17 cellular contexts compared by ENCODE assay signal in genomic region chr18:2091937-2092336, GRCh38.
"Had no signal": no experiment of that assay in that cellular context is flagged by ENCODE, and none has a peak within 500 bp of the region (broad histone marks: within the 10 kb centered on the region; RNA-seq: fewer than 3 reads in every experiment).

No MANE protein-coding gene starts in this region.

- DNase-seq: heart left ventricle; hippocampal formation; islet precursor cell; occipital lobe; pancreas; right lobe of liver; stimulated activated CD4-positive, alpha-beta T cell treated with anti-CD3 and anti-CD28 coated beads, Interleukin-4, amount 100 ng/mL, for 1 hour; stimulated activated CD8-positive, alpha-beta memory T cell treated with anti-CD3 and anti-CD28 coated beads, Interleukin-4, amount 100 ng/mL, for 48 hours; upper lobe of right lung had no signal

- H3K9ac ChIP-seq: neural progenitor cell had no signal

- FAIRE-seq: pancreas had no signal

- H3K4me3 ChIP-seq: heart left ventricle, neural progenitor cell, pancreas, prostate gland, right lobe of liver, tibial nerve, upper lobe of right lung had no signal

- H3K4me1 Mint-ChIP-seq: stimulated activated effector memory CD8-positive, alpha-beta T cell treated with anti-CD3 and anti-CD28 coated beads, Interleukin-12 subunit alpha, Interleukin-12 subunit beta, amount 100 ng/mL, for 72 hours had no signal

- H3K27me3 ChIP-seq: heart left ventricle, neural progenitor cell, pancreas, right lobe of liver, tibial nerve, upper lobe of right lung had no signal

- H3K9me3 Mint-ChIP-seq: mesothelial cell of epicardium; natural killer cell treated with Interleukin-12 subunit alpha and Interleukin-12 subunit beta and Interleukin-15 and Interleukin-18, amount 100 ng/mL, for 72 hours; neural progenitor cell; stimulated activated effector memory CD8-positive, alpha-beta T cell treated with anti-CD3 and anti-CD28 coated beads, Interleukin-12 subunit alpha, Interleukin-12 subunit beta, amount 100 ng/mL, for 72 hours; stimulated activated naive CD8-positive, alpha-beta T cell treated with anti-CD3 and anti-CD28 coated beads, Interleukin-15, Interleukin-2, amounts not matched to agents 100 ng/mL and 50 ng/mL, for 24 hours had no signal

- H3K36me3 ChIP-seq: heart left ventricle, neural progenitor cell, pancreas, prostate gland, right lobe of liver, tibial nerve, upper lobe of right lung had no signal

- H3K4me1 ChIP-seq: neural progenitor cell, pancreas, prostate gland, right lobe of liver, tibial nerve, upper lobe of right lung had no signal

- H3K36me3 Mint-ChIP-seq: mesothelial cell of epicardium; natural killer cell treated with Interleukin-12 subunit alpha and Interleukin-12 subunit beta and Interleukin-15 and Interleukin-18, amount 100 ng/mL, for 72 hours; neural progenitor cell; stimulated activated effector memory CD8-positive, alpha-beta T cell treated with anti-CD3 and anti-CD28 coated beads, Interleukin-12 subunit alpha, Interleukin-12 subunit beta, amount 100 ng/mL, for 72 hours had no signal

- H3K4me3 Mint-ChIP-seq: mesothelial cell of epicardium; natural killer cell treated with Interleukin-12 subunit alpha and Interleukin-12 subunit beta and Interleukin-15 and Interleukin-18, amount 100 ng/mL, for 72 hours; neural progenitor cell; stimulated activated effector memory CD8-positive, alpha-beta T cell treated with anti-CD3 and anti-CD28 coated beads, Interleukin-12 subunit alpha, Interleukin-12 subunit beta, amount 100 ng/mL, for 72 hours; stimulated activated naive CD8-positive, alpha-beta T cell treated with anti-CD3 and anti-CD28 coated beads, Interleukin-15, Interleukin-2, amounts not matched to agents 100 ng/mL and 50 ng/mL, for 24 hours had no signal

- H3K27ac ChIP-seq: heart left ventricle, neural progenitor cell, pancreas, prostate gland, right lobe of liver, tibial nerve, upper lobe of right lung had no signal

- H3K4me2 ChIP-seq: neural progenitor cell had no signal

- ATAC-seq: heart left ventricle; left lobe of liver; natural killer cell treated with Interleukin-12 subunit alpha and Interleukin-12 subunit beta and Interleukin-15 and Interleukin-18, amount 100 ng/mL, for 72 hours; pancreas; right lobe of liver; stimulated activated effector memory CD8-positive, alpha-beta T cell treated with anti-CD3 and anti-CD28 coated beads, Interleukin-12 subunit alpha, Interleukin-12 subunit beta, amount 100 ng/mL, for 72 hours; upper lobe of right lung had no signal

- H3K27me3 Mint-ChIP-seq: natural killer cell treated with Interleukin-12 subunit alpha and Interleukin-12 subunit beta and Interleukin-15 and Interleukin-18, amount 100 ng/mL, for 72 hours had no signal

- H3K27ac Mint-ChIP-seq: mesothelial cell of epicardium; natural killer cell treated with Interleukin-12 subunit alpha and Interleukin-12 subunit beta and Interleukin-15 and Interleukin-18, amount 100 ng/mL, for 72 hours; neural progenitor cell; stimulated activated effector memory CD8-positive, alpha-beta T cell treated with anti-CD3 and anti-CD28 coated beads, Interleukin-12 subunit alpha, Interleukin-12 subunit beta, amount 100 ng/mL, for 72 hours; stimulated activated naive CD8-positive, alpha-beta T cell treated with anti-CD3 and anti-CD28 coated beads, Interleukin-15, Interleukin-2, amounts not matched to agents 100 ng/mL and 50 ng/mL, for 24 hours had no signal

- H3K9me3 ChIP-seq: heart left ventricle, pancreas, prostate gland, right lobe of liver, tibial nerve, upper lobe of right lung had no signal
